ENCODE assay signal across 14 cellular contexts in the genomic region with DNA sequence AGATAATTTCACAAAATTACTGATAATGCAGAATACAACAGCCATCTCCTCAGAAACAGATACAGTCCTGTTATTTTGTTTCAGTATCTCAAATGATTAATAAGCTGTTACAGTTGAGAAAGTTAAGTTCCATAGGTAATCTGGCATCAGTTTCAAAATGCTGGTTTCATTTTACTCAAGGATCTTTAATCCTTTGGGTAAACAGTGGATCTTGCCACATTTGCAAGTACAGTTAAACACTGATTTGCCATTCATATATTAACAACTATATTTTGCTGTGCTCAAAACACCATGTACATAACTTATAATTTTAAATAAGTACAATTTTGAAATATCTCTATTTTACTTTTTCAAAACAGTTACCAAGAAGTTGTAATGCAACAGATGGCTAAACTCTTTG.
"Had no signal": no experiment of that assay in that cellular context is flagged by ENCODE, and none has a peak within 500 bp of the region (broad histone marks: within the 10 kb centered on the region; RNA-seq: fewer than 3 reads in every experiment).

No MANE protein-coding gene starts in this region.

- H3K4me1 Mint-ChIP-seq: activated CD4-positive, alpha-beta T cell treated with anti-CD3 and anti-CD28 coated beads, Interleukin-2, amount 10 ng/mL, durations not matched to agents 7 days and 5 days; natural killer cell; stimulated activated memory B cell treated with anti-CD40 and anti-IgM and Interleukin-4, amounts not matched to agents 10 μg/mL and 1 μg/mL and 100 μg/mL, for 72 hours had no signal

- DNase-seq: activated CD4-positive, alpha-beta T cell treated with anti-CD3 and anti-CD28 coated beads, Interleukin-2, amount 10 ng/mL, durations not matched to agents 7 days and 5 days; activated naive CD4-positive, alpha-beta T cell treated with Interleukin-2 at 50 U/mL for 16 hours; erythroblast; left lung; mesenchymal stem cell; natural killer cell; stimulated activated CD4-positive, alpha-beta T cell treated with anti-CD3 and anti-CD28 coated beads, Interleukin-2, amount 100 ng/mL, for 48 hours; thyroid gland had no signal

- H3K9ac ChIP-seq: parathyroid adenoma had no signal

- H3K27me3 ChIP-seq: ascending aorta, left lung, neutrophil, thyroid gland had no signal

- H2AFZ ChIP-seq: parathyroid adenoma had no signal

- H3K27ac Mint-ChIP-seq: activated CD4-positive, alpha-beta T cell treated with anti-CD3 and anti-CD28 coated beads, Interleukin-2, amount 10 ng/mL, durations not matched to agents 7 days and 5 days; activated T-helper 1 cell treated with anti-CD3 and anti-CD28 coated beads, Interleukin-12 subunit alpha, Interleukin-12 subunit beta, Interleukin-2, Interleukin-4 antibody, amounts not matched to agents 30 ng/mL and 10 ng/mL and 1 ng/mL, durations not matched to agents 14 hours and 24 hours and 36 hours; natural killer cell; stimulated activated memory B cell treated with anti-CD40 and anti-IgM and Interleukin-4, amounts not matched to agents 10 μg/mL and 1 μg/mL and 100 μg/mL, for 72 hours had no signal

- H3K9me3 ChIP-seq: ascending aorta, left lung, neutrophil, thyroid gland had no signal

- H3K4me3 ChIP-seq: ascending aorta, left lung, thyroid gland had no signal

- H3K9me3 Mint-ChIP-seq: activated CD4-positive, alpha-beta T cell treated with anti-CD3 and anti-CD28 coated beads, Interleukin-2, amount 10 ng/mL, durations not matched to agents 7 days and 5 days; activated T-helper 1 cell treated with anti-CD3 and anti-CD28 coated beads, Interleukin-12 subunit alpha, Interleukin-12 subunit beta, Interleukin-2, Interleukin-4 antibody, amounts not matched to agents 30 ng/mL and 10 ng/mL and 1 ng/mL, durations not matched to agents 14 hours and 24 hours and 36 hours; natural killer cell; stimulated activated memory B cell treated with anti-CD40 and anti-IgM and Interleukin-4, amounts not matched to agents 10 μg/mL and 1 μg/mL and 100 μg/mL, for 72 hours had no signal

- H3K36me3 Mint-ChIP-seq: natural killer cell; stimulated activated memory B cell treated with anti-CD40 and anti-IgM and Interleukin-4, amounts not matched to agents 10 μg/mL and 1 μg/mL and 100 μg/mL, for 72 hours had no signal

- H3K27me3 Mint-ChIP-seq: activated CD4-positive, alpha-beta T cell treated with anti-CD3 and anti-CD28 coated beads, Interleukin-2, amount 10 ng/mL, durations not matched to agents 7 days and 5 days; stimulated activated memory B cell treated with anti-CD40 and anti-IgM and Interleukin-4, amounts not matched to agents 10 μg/mL and 1 μg/mL and 100 μg/mL, for 72 hours had no signal

- H3K36me3 ChIP-seq: ascending aorta, left lung, neutrophil, thyroid gland had no signal

- H3K27ac ChIP-seq: ascending aorta, left lung, neutrophil, parathyroid adenoma, thyroid gland had no signal

- H3K4me1 ChIP-seq: ascending aorta, left lung, parathyroid adenoma, thyroid gland had no signal

- H3K4me3 Mint-ChIP-seq: activated CD4-positive, alpha-beta T cell treated with anti-CD3 and anti-CD28 coated beads, Interleukin-2, amount 10 ng/mL, durations not matched to agents 7 days and 5 days; activated T-helper 1 cell treated with anti-CD3 and anti-CD28 coated beads, Interleukin-12 subunit alpha, Interleukin-12 subunit beta, Interleukin-2, Interleukin-4 antibody, amounts not matched to agents 30 ng/mL and 10 ng/mL and 1 ng/mL, durations not matched to agents 14 hours and 24 hours and 36 hours; natural killer cell; stimulated activated memory B cell treated with anti-CD40 and anti-IgM and Interleukin-4, amounts not matched to agents 10 μg/mL and 1 μg/mL and 100 μg/mL, for 72 hours had no signal

- H3K79me2 ChIP-seq: parathyroid adenoma had no signal

- FAIRE-seq: keratinocyte had no signal
